8 cellular contexts compared by ENCODE assay signal in genomic region chr5:68240196-68240595, GRCh38. TPM values are rescaled to one million over a fixed set of nuclear protein-coding genes. Genes with fewer than 3 reads are reported as not detected.
DNase-seq lines count a peak whose midpoint lies in the region; ATAC-seq, FAIRE-seq and TF ChIP-seq lines count a peak whose summit lies in the region.

No MANE protein-coding gene starts in this region.

- H3K18ac ChIP-seq in H9 (ENCODE audit: insufficient read length, low read depth, low read length) = no peak overlapping the region

- H2BK5ac ChIP-seq in H9 (ENCODE audit: insufficient read length, low read length) = no peak overlapping the region

- no peak overlapping the region for H4K91ac ChIP-seq in H9 (ENCODE audit: insufficient read length, low read depth, low read length)

- H3K4me3 Mint-ChIP-seq in immature natural killer cell (peak overlapping the region; percentile 47 to 73 (median 51)), H9 (no peak overlapping the region), Caco-2 (ENCODE audit: unreplicated experiment) (no peak overlapping the region)

- H3K36me3 ChIP-seq in Panc1 (ENCODE audit: control insufficient read depth, insufficient read depth, low read length) (no peaks in the 10 kb centered on the region), Caco-2 (ENCODE audit: control insufficient read depth, insufficient read depth, low read length) (peaks cover 1% of the 10 kb centered on the region; the same call in 1 of the 2 replicates)

- intact Hi-C loops in Panc1 (cut with micrococcal nuclease; ENCODE audit: unreplicated experiment) (no loop called here), Caco-2 (cut with micrococcal nuclease; ENCODE audit: unreplicated experiment) (no loop called here)

- FAIRE-seq in H54 (lab: Jason Lieb, UNC) = no peak

- H3T11ph ChIP-seq in H9 (ENCODE audit: low read length) = no peak overlapping the region

- H3K4me2 ChIP-seq in H9 (ENCODE audit: insufficient read depth, insufficient read length, low read length) = no peak overlapping the region

- no peaks in the 10 kb centered on the region for H3K79me1 ChIP-seq in H9 (ENCODE audit: insufficient read depth, low read depth, low read length, poor library complexity, severe bottlenecking)

- CTCF ChIA-PET in Panc1 (lab: Charles Lee) = no interaction called here
- CTCF ChIA-PET in Caco-2 (lab: Charles Lee) = no interaction called here

- no peaks in the 10 kb centered on the region for H3K9me3 Mint-ChIP-seq in immature natural killer cell
- H3K9me3 Mint-ChIP-seq in H9 = no peaks in the 10 kb centered on the region
- no peaks in the 10 kb centered on the region for H3K9me3 Mint-ChIP-seq in Caco-2 (ENCODE audit: unreplicated experiment)

- H3K14ac ChIP-seq in H9 (ENCODE audit: insufficient read depth, low read length) = no peak overlapping the region

- H3K27me3 Mint-ChIP-seq in immature natural killer cell (ENCODE audit: low read depth in 3 of 3) = peaks cover 0 to 6% (median 4%) of the 10 kb centered on the region in 3 donors
- H3K27me3 Mint-ChIP-seq in H9 (ENCODE audit: low read depth) = no peaks in the 10 kb centered on the region
- no peaks in the 10 kb centered on the region for H3K27me3 Mint-ChIP-seq in Caco-2 (ENCODE audit: insufficient read depth, unreplicated experiment)

- H3K27ac Mint-ChIP-seq in immature natural killer cell = peak overlapping the region; percentile 90 to 98 (median 94)
- no peak overlapping the region for H3K27ac Mint-ChIP-seq in H9
- H3K27ac Mint-ChIP-seq in Caco-2 (ENCODE audit: unreplicated experiment) = no peak overlapping the region

- H3K27ac ChIP-seq in Panc1 (ENCODE audit: low read length) = peak overlapping the region; percentile 83
- no peak overlapping the region for H3K27ac ChIP-seq in H9 (ENCODE audit: insufficient read length, low read depth, low read length)

- in situ Hi-C loops in Panc1 (cut with HindIII; ENCODE audit: low pct_unique_long_range_greater_than_20kb, low sequenced_read_pairs) = no loop called here

- H2BK12ac ChIP-seq in H9 (ENCODE audit: insufficient read length, low read depth, low read length) = no peak overlapping the region

- BruUV-seq in Panc1 (replicated peaks; lab: Mats Ljungman, UMichigan) (no TSS peak), Caco-2 (replicated peaks; lab: Mats Ljungman, UMichigan) (no TSS peak)

- H4K20me1 ChIP-seq in H9 (ENCODE audit: control insufficient read depth, insufficient read depth, insufficient read length) = no peaks in the 10 kb centered on the region

- H2BK120ac ChIP-seq in H9 (ENCODE audit: low read depth, low read length, poor library complexity, severe bottlenecking) = no peak overlapping the region

- no peaks in the 10 kb centered on the region for H3K79me2 ChIP-seq in H9 (ENCODE audit: insufficient read depth, low read length)

- ATAC-seq in GM18511 (IDR thresholded peaks at IDR 0.05; ENCODE audit: unreplicated experiment) (peak; percentile 79), HG02571 (IDR thresholded peaks at IDR 0.05; ENCODE audit: unreplicated experiment) (peak; percentile 64), Panc1 (no peak)

- no peak overlapping the region for H4K8ac ChIP-seq in H9 (replicated peaks; ENCODE audit: insufficient read length, low read depth, low read length)

- H3K9me3 ChIP-seq in Panc1 (ENCODE audit: control insufficient read depth, insufficient read depth, low read depth, low read length) = no peaks in the 10 kb centered on the region
- H3K9me3 ChIP-seq in H9 (ENCODE audit: control insufficient read depth, low read depth, low read length) = no peaks in the 10 kb centered on the region
- no peaks in the 10 kb centered on the region for H3K9me3 ChIP-seq in Caco-2

- H3K36me3 Mint-ChIP-seq in immature natural killer cell (peaks cover 0 to 4% (median 0%) of the 10 kb centered on the region in 3 donors), H9 (ENCODE audit: insufficient read depth in 1 of 3, low read depth in 3 of 3) (no peaks in the 10 kb centered on the region), Caco-2 (ENCODE audit: insufficient read depth, unreplicated experiment) (peaks cover 30% of the 10 kb centered on the region)

- no peak overlapping the region for H2BK20ac ChIP-seq in H9 (ENCODE audit: low read depth, low read length, poor library complexity, severe bottlenecking)

- TF ChIP-seq POLR2A in H54 (IDR thresholded peaks at IDR 0.05; ENCODE audit: low read depth, low read length) = no peak

- H3K4me1 Mint-ChIP-seq in immature natural killer cell = peaks cover 82 to 99% of the 10 kb centered on the region in 2 donors
- peaks cover 13 to 16% of the 10 kb centered on the region in 2 experiments for H3K4me1 Mint-ChIP-seq in H9
- H3K4me1 Mint-ChIP-seq in Caco-2 (ENCODE audit: low read depth, unreplicated experiment) = no peaks in the 10 kb centered on the region

- no peak overlapping the region for H3K9ac ChIP-seq in H9 (ENCODE audit: extremely low read depth, insufficient read length, low read length)

- no peak overlapping the region for H3K23ac ChIP-seq in H9 (ENCODE audit: insufficient read length, low read depth, low read length)

- H2BK15ac ChIP-seq in H9 (ENCODE audit: low read depth, low read length) = no peak overlapping the region

- no peak overlapping the region for H3K4ac ChIP-seq in H9 (ENCODE audit: low read depth, low read length)

- no peak for DNase-seq in Panc1 (ENCODE audit: low read depth, low spot score)
- DNase-seq in immature natural killer cell = no peak
- no peak for DNase-seq in H9
- no peak for DNase-seq in C1 segment of cervical spinal cord (lab: John Stamatoyannopoulos, UW)
- DNase-seq in Caco-2 = no peak
- no peak for DNase-seq in H54 (ENCODE audit: insufficient read length, low spot score)

- H3K4me3 ChIP-seq in Panc1 (ENCODE audit: low read depth in 2 of 2, low read length in 2 of 2) = no peak overlapping the region
- no peak overlapping the region for H3K4me3 ChIP-seq in Caco-2 (ENCODE audit: low read depth, low read length)

- no peak overlapping the region for H3K56ac ChIP-seq in H9 (ENCODE audit: insufficient read length, low read depth, low read length)

- no peak overlapping the region for H4K5ac ChIP-seq in H9 (ENCODE audit: insufficient read length, low read depth, low read length)

- no peak overlapping the region for H2AK5ac ChIP-seq in H9 (ENCODE audit: insufficient read length, low read length)

- H3K4me1 ChIP-seq in Panc1 (ENCODE audit: control insufficient read depth, insufficient read depth, low read length) (peaks cover 69% of the 10 kb centered on the region), H9 (ENCODE audit: insufficient read depth, low read length) (no peaks in the 10 kb centered on the region), Caco-2 (0 out of 2 replicates have a peak, but pooled peaks cover 7% of the 10 kb centered on the region)

- H2AFZ ChIP-seq in H9 (ENCODE audit: low read length) = no peak overlapping the region

- TF ChIP-seq CTCF in Panc1 (IDR thresholded peaks at IDR 0.05) (no peak), H9 (conservative IDR thresholded peaks at IDR 0.05) (no peak), Caco-2 (IDR thresholded peaks at IDR 0.05; ENCODE audit: insufficient read depth in 1 of 2, low read depth in 1 of 2, low read length in 1 of 2, severe bottlenecking in 1 of 2, unreplicated experiment in 1 of 2) (no peak)

- H3K27me3 ChIP-seq in Panc1 (ENCODE audit: control insufficient read depth, insufficient read depth, low read length) (no peaks in the 10 kb centered on the region), H9 (ENCODE audit: insufficient read depth, low read length) (no peaks in the 10 kb centered on the region), Caco-2 (replicated peaks; ENCODE audit: control insufficient read depth, insufficient read depth, low read length) (no peaks in the 10 kb centered on the region)

- POLR2A ChIA-PET in Panc1 (lab: Charles Lee) = no interaction called here
- POLR2A ChIA-PET in Caco-2 (lab: Charles Lee) = no interaction called here

- H3K23me2 ChIP-seq in H9 (ENCODE audit: insufficient read length, low read depth, low read length, poor library complexity, severe bottlenecking) = no peaks in the 10 kb centered on the region

RNA-seq across cellular contexts. Expression of gene PIK3R1, which starts 24.6 kb away (rescaled TPM):
- total RNA-seq in Panc1 (2021; ENCODE audit: unreplicated experiment) = 23.4 TPM
- polyA plus RNA-seq in Panc1 (2012; ENCODE audit: insufficient read length) = 5.5 TPM
- polyA plus RNA-seq in immature natural killer cell = 10 to 100 TPM; 62.7 to 80.0 (median 66.8) TPM
- 10.6 and 11.3 TPM in 2 replicates for total RNA-seq in H9 (2021)
- 47.8 and 54.6 TPM in 2 replicates for total RNA-seq in Caco-2 (2022)

Comparison
In these comparisons a context has a peak if more than half of its experiments do, and no peak if none do; other contexts are left out.
1. H3K27ac Mint-ChIP-seq: peak in immature natural killer cell (6 of 6); none in H9 (0 of 3) and Caco-2 (single experiment).
2. H3K4me3 Mint-ChIP-seq: peak in immature natural killer cell (5 of 5); none in H9 (0 of 2) and Caco-2 (single experiment).